Comparison of ENCODE assay signal across 31 cellular contexts in the genomic region with DNA sequence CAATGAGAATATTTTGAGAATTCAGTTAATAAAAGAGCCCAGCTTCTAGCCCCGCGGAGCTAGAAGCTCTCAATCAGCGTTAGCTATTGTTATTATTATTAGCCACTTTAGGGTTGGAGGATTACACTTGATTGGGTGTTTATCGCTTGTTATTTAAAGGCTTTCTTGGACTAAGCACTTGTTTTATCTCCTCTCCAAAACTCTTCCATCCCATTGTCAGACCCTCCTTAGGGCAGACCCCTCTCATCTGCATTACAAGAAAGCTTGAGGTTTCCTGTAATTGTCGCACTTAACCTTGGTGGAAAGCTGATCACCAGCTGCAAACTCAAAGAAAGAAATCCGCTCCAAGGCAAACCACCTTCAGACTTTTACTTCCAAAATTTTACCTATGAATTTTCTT. TPM values are rescaled to one million over a fixed set of nuclear protein-coding genes. Genes with fewer than 3 reads are reported as not detected.
"Had no signal": no experiment of that assay in that cellular context is flagged by ENCODE, and none has a peak within 500 bp of the region (broad histone marks: within the 10 kb centered on the region; RNA-seq: fewer than 3 reads in every experiment).

No MANE protein-coding gene starts in this region.

- H3K4me3 ChIP-seq: breast epithelium, ovary, prostate gland, upper lobe of left lung had no signal

- H3K9me3 ChIP-seq: breast epithelium, neutrophil, ovary, prostate gland, upper lobe of left lung had no signal

- ATAC-seq: activated CD8-positive, alpha-beta T cell treated with anti-CD3 and anti-CD28 coated beads, Interleukin-2, amount 10 ng/mL, durations not matched to agents 7 days and 5 days; activated T-helper 17 cell treated with anti-CD3 and anti-CD28 coated beads, Interleukin-2, amount 50 U/mL, for 72 hours; esophagus mucosa; left lobe of liver; naive thymus-derived CD8-positive, alpha-beta T cell; right cardiac atrium had no signal

- H3K4me1 ChIP-seq: breast epithelium, prostate gland, upper lobe of left lung had no signal

- H3K27ac ChIP-seq: breast epithelium, neutrophil, ovary, prostate gland, upper lobe of left lung, WERI-Rb-1 had no signal

- DNase-seq: activated CD4-positive, alpha-beta T cell treated with anti-CD3 and anti-CD28 coated beads for 1 hour; activated CD4-positive, alpha-beta T cell treated with anti-CD3 and anti-CD28 coated beads, Interleukin-2, amount 50 U/mL, for 1 hour; activated CD8-positive, alpha-beta T cell treated with anti-CD3 and anti-CD28 coated beads, Interleukin-2, amount 10 ng/mL, durations not matched to agents 7 days and 5 days; activated naive CD4-positive, alpha-beta T cell; activated naive CD8-positive, alpha-beta T cell treated with anti-CD3 and anti-CD28 coated beads for 36 hours; activated T-cell treated with anti-CD3 and anti-CD28 coated beads, Interleukin-2, amount 50 U/mL, for 1 hour; effector memory CD4-positive, alpha-beta T cell; foreskin melanocyte; immature natural killer cell; naive thymus-derived CD8-positive, alpha-beta T cell; ovary; right cardiac atrium; stimulated activated CD4-positive, alpha-beta T cell treated with anti-CD3 and anti-CD28 coated beads, Interleukin-4, amount 100 ng/mL, for 24 hours; stimulated activated naive CD4-positive, alpha-beta T cell treated with Interleukin-2 at 50 U/mL for 16 hours; T-helper 1 cell; WERI-Rb-1 had no signal

- H3K27me3 ChIP-seq: ovary had no signal

- FAIRE-seq: colon, endothelial cell of umbilical vein, TTC549 had no signal

- H3K36me3 ChIP-seq: breast epithelium, neutrophil, ovary, prostate gland, upper lobe of left lung, WERI-Rb-1 had no signal

RNA-seq across cellular contexts. Expression of a gene that starts 4.8 kb away (rescaled TPM):
- total RNA-seq: activated CD8-positive, alpha-beta T cell treated with anti-CD3 and anti-CD28 coated beads, Interleukin-2, amount 10 ng/mL, durations not matched to agents 7 days and 5 days; activated naive CD8-positive, alpha-beta T cell treated with anti-CD3 and anti-CD28 coated beads for 36 hours; activated T-helper 17 cell treated with anti-CD3 and anti-CD28 coated beads, Interleukin-2, amount 50 U/mL, for 72 hours; breast epithelium; dermis microvascular lymphatic vessel endothelial cell; endothelial cell of umbilical vein; esophagus mucosa; kidney epithelial cell; left lobe of liver; lung microvascular endothelial cell; mesothelial cell of epicardium; naive thymus-derived CD8-positive, alpha-beta T cell; ovary; right cardiac atrium; subcutaneous adipose tissue; upper lobe of left lung had no signal
- polyA plus RNA-seq: endothelial cell of umbilical vein; immature natural killer cell; naive thymus-derived CD8-positive, alpha-beta T cell; right cardiac atrium had no signal

RNA-seq across cellular contexts. Expression of a gene that starts 13.1 kb away (rescaled TPM):
- total RNA-seq: activated CD8-positive, alpha-beta T cell treated with anti-CD3 and anti-CD28 coated beads, Interleukin-2, amount 10 ng/mL, durations not matched to agents 7 days and 5 days; activated naive CD8-positive, alpha-beta T cell treated with anti-CD3 and anti-CD28 coated beads for 36 hours; activated T-helper 17 cell treated with anti-CD3 and anti-CD28 coated beads, Interleukin-2, amount 50 U/mL, for 72 hours; breast epithelium; dermis microvascular lymphatic vessel endothelial cell; endothelial cell of umbilical vein; esophagus mucosa; kidney epithelial cell; left lobe of liver; lung microvascular endothelial cell; mesothelial cell of epicardium; naive thymus-derived CD8-positive, alpha-beta T cell; ovary; prostate gland; right cardiac atrium; subcutaneous adipose tissue; upper lobe of left lung had no signal
- polyA plus RNA-seq: endothelial cell of umbilical vein; immature natural killer cell; naive thymus-derived CD8-positive, alpha-beta T cell; right cardiac atrium had no signal

RNA-seq across cellular contexts. Expression of a gene that starts 20.4 kb away (rescaled TPM):
- total RNA-seq: activated naive CD8-positive, alpha-beta T cell treated with anti-CD3 and anti-CD28 coated beads for 36 hours; endothelial cell of umbilical vein; mesothelial cell of epicardium; subcutaneous adipose tissue had no signal
- polyA plus RNA-seq: right cardiac atrium had no signal

RNA-seq across cellular contexts. Expression of a gene that starts 45.3 kb away (rescaled TPM):
- total RNA-seq: mesothelial cell of epicardium had no signal
